26 cellular contexts compared by ENCODE assay signal in genomic region chr13:26596458-26596857, GRCh38.
"Had no signal": no experiment of that assay in that cellular context is flagged by ENCODE, and none has a peak within 500 bp of the region (broad histone marks: within the 10 kb centered on the region; RNA-seq: fewer than 3 reads in every experiment).

No MANE protein-coding gene starts in this region.

- ATAC-seq: effector memory CD8-positive, alpha-beta T cell; esophagus mucosa; foreskin keratinocyte; gastrocnemius medialis; gastroesophageal sphincter; heart left ventricle; heart right ventricle had no signal

- H3K4me3 ChIP-seq: colonic mucosa, coronary artery, dorsolateral prefrontal cortex, esophagus muscularis mucosa, esophagus squamous epithelium, gastrocnemius medialis, gastroesophageal sphincter, heart left ventricle, heart right ventricle, hepatocyte had no signal

- H3K27me3 Mint-ChIP-seq: dendritic cell treated with granulocyte-macrophage colony-stimulating factor and Interleukin-4, amounts not matched to agents 40 ng/mL and 50 ng/mL, for 4 days had no signal

- H3K27ac ChIP-seq: colonic mucosa, coronary artery, dorsolateral prefrontal cortex, epithelial cell of prostate, esophagus muscularis mucosa, esophagus squamous epithelium, foreskin keratinocyte, gastrocnemius medialis, gastroesophageal sphincter, heart left ventricle, heart right ventricle, hepatocyte had no signal

- DNase-seq: colonic mucosa; cortex of kidney; dermis blood vessel endothelial cell; dorsolateral prefrontal cortex; effector CD4-positive, alpha-beta T cell; effector CD8-positive, alpha-beta T cell; effector memory CD4-positive, alpha-beta T cell; effector memory CD8-positive, alpha-beta T cell; endodermal cell; erythroblast; esophagus squamous epithelium; foreskin fibroblast; foreskin keratinocyte; foreskin melanocyte; gastrocnemius medialis; glutamatergic neuron; head of caudate nucleus; heart left ventricle; heart right ventricle had no signal

- H3K27ac Mint-ChIP-seq: dendritic cell treated with granulocyte-macrophage colony-stimulating factor and Interleukin-4, amounts not matched to agents 40 ng/mL and 50 ng/mL, for 4 days; effector memory CD8-positive, alpha-beta T cell; endodermal cell had no signal

- H3K4me1 ChIP-seq: colonic mucosa, foreskin keratinocyte had no signal

- H3K36me3 ChIP-seq: colonic mucosa, esophagus muscularis mucosa, esophagus squamous epithelium, gastrocnemius medialis, gastroesophageal sphincter, heart left ventricle, heart right ventricle had no signal

- H3K9me3 ChIP-seq: colonic mucosa, gastrocnemius medialis had no signal

- H3K4me3 Mint-ChIP-seq: dendritic cell treated with granulocyte-macrophage colony-stimulating factor and Interleukin-4, amounts not matched to agents 40 ng/mL and 50 ng/mL, for 4 days; effector memory CD8-positive, alpha-beta T cell; endodermal cell had no signal
